In genomic region chr3:128052831-128053419, GRCh38 we compare ENCODE assay signal across 8 cellular contexts.
DNase-seq lines count a peak whose midpoint lies in the region; ATAC-seq and TF ChIP-seq lines count a peak whose summit lies in the region.

No MANE protein-coding gene starts in this region.

- peak; percentile 7; the same call in 2 of the 3 replicates for ATAC-seq in SK-N-SH treated with all-trans-retinoic acid at 6 μM for 48 hours

- H3K4me3 ChIP-seq in fibroblast of pulmonary artery (replicated peaks; ENCODE audit: low read depth, low read length): peak overlapping the region; percentile 73

- DNase-seq in NCI-H2171 treated with DMSO at 0.1 percent for 48 hours (lab: John Stamatoyannopoulos, UW) (peak; percentile 23), NCI-H2171 (lab: John Stamatoyannopoulos, UW) (no peak), fibroblast of pulmonary artery (ENCODE audit: low read depth) (no peak), pons (ENCODE audit: low spot score) (peak; percentile 32), Kasumi-1 (lab: John Stamatoyannopoulos, UW) (no peak), EL (no peak)
- DNase-seq in stimulated activated naive CD4-positive, alpha-beta T cell treated with Interleukin-2 at 50 U/mL for 16 hours (lab: John Stamatoyannopoulos, UW): no peak

- no peak for TF ChIP-seq CTCF in fibroblast of pulmonary artery (IDR thresholded peaks at IDR 0.05; ENCODE audit: low read length, missing control alignments)

TF ChIP-seq in SK-N-SH treated with all-trans-retinoic acid at 6 μM for 48 hours, 23 proteins besides CTCF, POLR2A, EP300 and RAD21:
- TF ChIP-seq PATZ1 (CRISPR knock-in tag; IDR thresholded peaks at IDR 0.05; ENCODE audit: borderline replicate concordance): no peak
- no peak for TF ChIP-seq ZNF565 (CRISPR knock-in tag; conservative IDR thresholded peaks at IDR 0.05; ENCODE audit: low read depth)
- no peak for TF ChIP-seq BACH2 (CRISPR knock-in tag; IDR thresholded peaks at IDR 0.05; ENCODE audit: borderline replicate concordance)

Comparison
In these comparisons a context has a peak if more than half of its experiments do, and no peak if none do; other contexts are left out.
1. DNase-seq: peak in NCI-H2171 treated with DMSO at 0.1 percent for 48 hours (single experiment) and pons (single experiment); none in NCI-H2171 (single experiment), fibroblast of pulmonary artery (single experiment), Kasumi-1 (0 of 2), stimulated activated naive CD4-positive, alpha-beta T cell treated with Interleukin-2 at 50 U/mL for 16 hours (single experiment) and EL (single experiment).